In the genomic region with DNA sequence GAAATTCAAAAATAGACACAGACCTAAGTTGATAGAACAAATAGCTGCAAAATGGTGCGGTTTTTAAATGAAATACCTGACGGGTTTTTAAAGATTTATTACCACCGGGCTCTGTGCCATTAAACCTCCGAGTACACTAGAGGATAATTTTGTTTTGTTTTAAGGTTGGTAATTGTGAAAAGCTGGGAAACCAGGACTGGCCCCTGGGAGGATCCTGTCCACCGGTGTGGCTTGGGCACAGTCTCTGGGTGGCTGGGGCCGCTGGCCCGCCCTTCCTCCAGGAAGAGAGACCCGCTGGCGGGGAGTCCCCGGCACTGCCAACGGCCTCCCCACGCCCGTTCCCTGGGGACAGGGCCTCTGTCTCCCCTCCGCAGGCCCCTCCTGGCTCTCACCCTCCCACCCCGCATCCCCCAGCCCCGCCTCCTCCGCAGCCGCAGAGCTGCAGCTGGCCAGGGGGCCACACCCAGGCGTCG, we compare ENCODE assay signal across 8 cellular contexts. TPM values are rescaled to one million over a fixed set of nuclear protein-coding genes. Genes with fewer than 3 reads are reported as not detected.
DNase-seq lines count a peak whose midpoint lies in the region; ATAC-seq and TF ChIP-seq lines count a peak whose summit lies in the region.

No MANE protein-coding gene starts in this region.

- H3K27me3 ChIP-seq in MG63, result no peaks in the 10 kb centered on the region
- peaks cover 5% of the 10 kb centered on the region for H3K27me3 ChIP-seq in transverse colon
- H3K27me3 ChIP-seq in MM.1S (replicated peaks; ENCODE audit: insufficient read depth, low read length), result no peaks in the 10 kb centered on the region; the same call in 1 of the 2 replicates

- no peak for TF ChIP-seq POLR2A in transverse colon (IDR thresholded peaks at IDR 0.05)

- no peak for TF ChIP-seq EP300 in transverse colon (IDR thresholded peaks at IDR 0.05; ENCODE audit: low read depth)

- H3F3A ChIP-seq in MM.1S (ENCODE audit: insufficient read depth, low read length), result no peaks in the 10 kb centered on the region

- no peaks in the 10 kb centered on the region for H3K9me2 ChIP-seq in MM.1S (replicated peaks; ENCODE audit: insufficient read depth, low read length)

- H2AFZ ChIP-seq in MM.1S (ENCODE audit: low read length), result no peak overlapping the region

- 3 to 12% methylated on average over 4 to 13 of the region's 20 CpGs for WGBS in transverse colon (ENCODE audit: low coverage in 1 of 2), 2 donors

- intact Hi-C loops in left colon (cut with DNase I, micrococcal nuclease), result no loop called here
- intact Hi-C loops in transverse colon (cut with DNase I; ENCODE audit: low total_unique reads), result no loop called here

- no peak overlapping the region for H3K4me2 ChIP-seq in MM.1S (ENCODE audit: low read depth, low read length)

- H3K36me3 ChIP-seq in MG63 (no peaks in the 10 kb centered on the region), transverse colon (no peaks in the 10 kb centered on the region), MM.1S (replicated peaks; ENCODE audit: insufficient read depth, low read length) (no peaks in the 10 kb centered on the region)

- H3K4me1 ChIP-seq in transverse colon, result peaks cover 3 to 21% (median 16%) of the 10 kb centered on the region in 4 donors
- H3K4me1 ChIP-seq in MM.1S (ENCODE audit: low read length), result no peaks in the 10 kb centered on the region

- no peak overlapping the region for H3K9ac ChIP-seq in MM.1S (ENCODE audit: low read length)

- no peaks in the 10 kb centered on the region for H3K79me2 ChIP-seq in MM.1S (ENCODE audit: low read length)

- H3K9me3 ChIP-seq in MG63 (no peaks in the 10 kb centered on the region), transverse colon (no peaks in the 10 kb centered on the region), MM.1S (replicated peaks; ENCODE audit: insufficient read depth, low read length) (no peaks in the 10 kb centered on the region)

- H3K4me3 ChIP-seq in MG63 (peak overlapping the region; percentile 40), astrocyte of the cerebellum (ENCODE audit: low read depth, low read length) (peak overlapping the region; percentile 45), transverse colon (peak overlapping the region; percentile 45 to 71 (median 48)), MM.1S (ENCODE audit: low read length) (no peak overlapping the region)

- H3K27ac ChIP-seq in transverse colon (peak overlapping the region; percentile 53 to 68 (median 62)), MM.1S (ENCODE audit: low read length) (no peak overlapping the region)

- DNase-seq in D341Med (ENCODE audit: low spot score) (peak; percentile 82), MG63 (no peak), astrocyte of the cerebellum (ENCODE audit: low read depth) (no peak), left colon (peak in 1 of 2 donors; percentile 48), transverse colon (peak; percentile 55), MM.1S (no peak)

- ATAC-seq in GM21447 (IDR thresholded peaks at IDR 0.05; ENCODE audit: unreplicated experiment), result peak; percentile 50
- peak; percentile 66 for ATAC-seq in left colon
- no peak for ATAC-seq in HG03457 (IDR thresholded peaks at IDR 0.05; ENCODE audit: unreplicated experiment)

- in situ Hi-C loops in astrocyte of the cerebellum (cut with HindIII; ENCODE audit: low sequenced_read_pairs) (no loop called here), transverse colon (cut with MboI; ENCODE audit: low pct_ligation_motif_present in 1 of 4, low pct_unique_long_range_greater_than_20kb in 1 of 4, low sequenced_read_pairs in 3 of 4) (no loop called here)

- no peaks in the 10 kb centered on the region for H4K20me1 ChIP-seq in MM.1S (ENCODE audit: insufficient read depth, low read length)

- TF ChIP-seq CTCF in astrocyte of the cerebellum (IDR thresholded peaks at IDR 0.05; ENCODE audit: low read depth, low read length, missing control alignments) (no peak), transverse colon (IDR thresholded peaks at IDR 0.05) (no peak), MM.1S (IDR thresholded peaks at IDR 0.05; ENCODE audit: low read length) (no peak)

RNA-seq across cellular contexts. Expression of a gene that starts 13.8 kb away (rescaled TPM):
- total RNA-seq in MG63 (2014; rRNA removed; shearing (Covaris generic); ENCODE audit: low replicate concordance), result not detected in 2 replicates
- total RNA-seq in left colon (under 1 TPM; 0.12 to 0.89 TPM), transverse colon (10 to 100 TPM in 2 of 4 donors, under 1 TPM in 2; 0.14 to 17.1 (median 7.4) TPM)

RNA-seq across cellular contexts. Expression of a gene that starts 37.8 kb away (rescaled TPM):
- total RNA-seq in MG63 (2014; rRNA removed; shearing (Covaris generic); ENCODE audit: low replicate concordance), result not detected in 2 replicates
- total RNA-seq in left colon (under 1 TPM; 0.20 to 0.37 TPM), transverse colon (under 1 TPM in 3 of 4 donors, not detected in 1; 0.20 to 0.48 (median 0.41) TPM)

RNA-seq across cellular contexts. Expression of a gene that starts 37.8 kb away (rescaled TPM):
- not detected in 2 replicates for total RNA-seq in MG63 (2014; rRNA removed; shearing (Covaris generic); ENCODE audit: low replicate concordance)
- total RNA-seq in left colon, result not detected
- not detected for total RNA-seq in transverse colon

Comparison
In these comparisons a context has a peak if more than half of its experiments do, and no peak if none do; other contexts are left out.
1. DNase-seq: peak in D341Med (single experiment) and transverse colon (single experiment); none in MG63 (single experiment), astrocyte of the cerebellum (single experiment) and MM.1S (single experiment).